Comparison of ENCODE assay signal across 16 cellular contexts in genomic region chr9:73583590-73583989, GRCh38.
DNase-seq lines count a peak whose midpoint lies in the region; ATAC-seq and TF ChIP-seq lines count a peak whose summit lies in the region.
"Had no signal": no experiment of that assay in that cellular context is flagged by ENCODE, and none has a peak within 500 bp of the region (broad histone marks: within the 10 kb centered on the region; RNA-seq: fewer than 3 reads in every experiment).

No MANE protein-coding gene starts in this region.

- no peaks in the 10 kb centered on the region for H3K9me3 ChIP-seq in PC-3 (ENCODE audit: low read length)
- H3K9me3 ChIP-seq: sigmoid colon, tibial nerve had no signal

- in situ Hi-C loops in G401 (cut with HindIII; ENCODE audit: low sequenced_read_pairs) = no loop called here

- intact Hi-C loops in PC-3 (cut with micrococcal nuclease) = no loop called here

- H3F3A ChIP-seq in PC-3 (ENCODE audit: low read length, unreplicated experiment) = no peaks in the 10 kb centered on the region

- DNase-seq in HPDE6-E6E7 (ENCODE audit: extremely low spot score) (peak; percentile 4), PC-3 (peak; percentile 14), renal cortical epithelial cell (ENCODE audit: low read depth) (peak; percentile 17), G401 (ENCODE audit: low spot score) (no peak), dermis blood vessel endothelial cell (no peak), NCI-H524 treated with DMSO at 0.1 percent for 48 hours (lab: John Stamatoyannopoulos, UW) (no peak)
- DNase-seq: NCI-H1436 treated with DMSO at 0.1 percent for 48 hours; NCI-H2171; NCI-H82; sigmoid colon; stimulated activated naive CD4-positive, alpha-beta T cell treated with Interleukin-2 at 50 U/mL for 16 hours had no signal

- ATAC-seq in PC-3 = no peak
- peak; percentile 90 for ATAC-seq in esophagus mucosa
- ATAC-seq: activated naive CD4-positive, alpha-beta T cell treated with anti-CD3 and anti-CD28 coated beads, Interleukin-2, amount 50 U/mL, for 72 hours; GM23338; SK-N-SH treated with all-trans-retinoic acid at 6 μM for 48 hours had no signal

- H3K4me2 ChIP-seq in PC-3 (ENCODE audit: low read length) = no peak overlapping the region
- H3K4me2 ChIP-seq: GM23338 had no signal

- POLR2A ChIA-PET in PC-3 (lab: Charles Lee; ENCODE audit: unreplicated experiment) = no interaction called here

- no peak overlapping the region for H3K27ac ChIP-seq in PC-3 (ENCODE audit: low read length)
- H3K27ac ChIP-seq: sigmoid colon, tibial nerve had no signal

- CTCF ChIA-PET in PC-3 (lab: Charles Lee) = no interaction called here

- BruUV-seq in PC-3 (replicated peaks; lab: Mats Ljungman, UMichigan) = no TSS peak

- H3K36me3 ChIP-seq in PC-3 (ENCODE audit: low read depth, low read length) = no peaks in the 10 kb centered on the region
- H3K36me3 ChIP-seq: sigmoid colon, tibial nerve had no signal

- H4K20me1 ChIP-seq in PC-3 (ENCODE audit: low read length) = no peaks in the 10 kb centered on the region

- TF ChIP-seq CTCF in PC-3 (conservative IDR thresholded peaks at IDR 0.05; ENCODE audit: low read depth, low read length) = no peak

- H2AFZ ChIP-seq in PC-3 (ENCODE audit: low read length) = no peak overlapping the region
- H2AFZ ChIP-seq: GM23338 had no signal

- H3K9me2 ChIP-seq in PC-3 (replicated peaks; ENCODE audit: low read length) = no peaks in the 10 kb centered on the region

- no peaks in the 10 kb centered on the region for H3K4me1 ChIP-seq in PC-3 (ENCODE audit: insufficient read depth, low read length)
- H3K4me1 ChIP-seq: sigmoid colon, tibial nerve had no signal

- no peak overlapping the region for H3K9ac ChIP-seq in PC-3 (ENCODE audit: low read length)

- no peaks in the 10 kb centered on the region for H3K27me3 ChIP-seq in PC-3 (ENCODE audit: low read length)
- H3K27me3 ChIP-seq: sigmoid colon, tibial nerve had no signal

- no peaks in the 10 kb centered on the region for H3K79me2 ChIP-seq in PC-3 (ENCODE audit: low read length)

- no peak overlapping the region for H3K4me3 ChIP-seq in PC-3 (ENCODE audit: low read length)
- H3K4me3 ChIP-seq: GM23338, sigmoid colon, tibial nerve had no signal

Comparison
In these comparisons a context has a peak if more than half of its experiments do, and no peak if none do; other contexts are left out.
1. DNase-seq: peak in HPDE6-E6E7 (single experiment), PC-3 (single experiment) and renal cortical epithelial cell (single experiment); none in G401 (single experiment), dermis blood vessel endothelial cell (single experiment) and NCI-H524 treated with DMSO at 0.1 percent for 48 hours (single experiment).